ENCODE assay signal across 10 cellular contexts in genomic region chr2:106130251-106130998, GRCh38.
DNase-seq lines count a peak whose midpoint lies in the region; ATAC-seq and TF ChIP-seq lines count a peak whose summit lies in the region.
"Had no signal": no experiment of that assay in that cellular context is flagged by ENCODE, and none has a peak within 500 bp of the region (broad histone marks: within the 10 kb centered on the region; RNA-seq: fewer than 3 reads in every experiment).

No MANE protein-coding gene starts in this region.

- peak overlapping the region; percentile 33 for H4K5ac ChIP-seq in H9 (ENCODE audit: insufficient read length, low read depth, low read length)

- peaks cover 23 to 53% (median 51%) of the 10 kb centered on the region in 11 experiments for H3K36me3 ChIP-seq in BLaER1 treated with 17β-estradiol and CSF1 and Interleukin-3, amounts not matched to agents 10 nM and 100 nM
- no peaks in the 10 kb centered on the region for H3K36me3 ChIP-seq in breast epithelium
- H3K36me3 ChIP-seq in gastrocnemius medialis, result no peaks in the 10 kb centered on the region

- peaks cover 2% of the 10 kb centered on the region for H3K23me2 ChIP-seq in H9 (ENCODE audit: insufficient read length, low read depth, low read length, poor library complexity, severe bottlenecking)

- no peak overlapping the region for H2AFZ ChIP-seq in H9 (ENCODE audit: low read length)

- peak overlapping the region in 2 of 3 experiments; percentile 70 to 91; a peak in 3 of 7 replicates for H3K27ac Mint-ChIP-seq in H9
- H3K27ac Mint-ChIP-seq in mesothelial cell of epicardium, result peak overlapping the region; percentile 73

- TF ChIP-seq CTCF in H9 (conservative IDR thresholded peaks at IDR 0.05) (no peak), breast epithelium (IDR thresholded peaks at IDR 0.05) (no peak), mesothelial cell of epicardium (IDR thresholded peaks at IDR 0.05; ENCODE audit: unreplicated experiment) (no peak), gastrocnemius medialis (IDR thresholded peaks at IDR 0.05 in 4 of 5, conservative IDR thresholded peaks at IDR 0.05 in 1 of 5) (no peak)

- peaks cover 3% of the 10 kb centered on the region for H3K79me1 ChIP-seq in H9 (ENCODE audit: insufficient read depth, low read depth, low read length, poor library complexity, severe bottlenecking)

- H3K36me3 Mint-ChIP-seq in H9 (ENCODE audit: insufficient read depth in 1 of 3, low read depth in 3 of 3) (peaks cover 14 to 31% (median 30%) of the 10 kb centered on the region in 3 experiments; a peak in 6 of 7 replicates), mesothelial cell of epicardium (peaks cover 23% of the 10 kb centered on the region)

- no peak overlapping the region for H4K8ac ChIP-seq in H9 (replicated peaks; ENCODE audit: insufficient read length, low read depth, low read length)

- no peaks in the 10 kb centered on the region for H3K27me3 Mint-ChIP-seq in H9 (ENCODE audit: low read depth)
- H3K27me3 Mint-ChIP-seq in mesothelial cell of epicardium (ENCODE audit: low read depth), result no peaks in the 10 kb centered on the region
- H3K27me3 Mint-ChIP-seq: activated T-helper 17 cell treated with anti-CD3 and anti-CD28 coated beads, Interleukin-2, amount 50 U/mL, for 72 hours; naive B cell had no signal

- no peaks in the 10 kb centered on the region; the same call in 1 of the 2 replicates for H3K79me2 ChIP-seq in H9 (ENCODE audit: insufficient read depth, low read length)

- H3K4me2 ChIP-seq in BLaER1 treated with 17β-estradiol and CSF1 and Interleukin-3, amounts not matched to agents 10 nM and 100 nM, result peak overlapping the region in 8 of 11 experiments; percentile 1 to 73 (median 50); a peak in 15 of 22 replicates
- H3K4me2 ChIP-seq in H9 (ENCODE audit: insufficient read depth, insufficient read length, low read length), result peak overlapping the region; percentile 58

- no peak overlapping the region for H3K9ac ChIP-seq in BLaER1 treated with 17β-estradiol and CSF1 and Interleukin-3, amounts not matched to agents 10 nM and 100 nM
- H3K9ac ChIP-seq in H9 (ENCODE audit: extremely low read depth, insufficient read length, low read length), result peak overlapping the region; percentile 70

- H3K27ac ChIP-seq in BLaER1 treated with 17β-estradiol and CSF1 and Interleukin-3, amounts not matched to agents 10 nM and 100 nM, result 0 out of 22 replicates have a peak overlapping the region, but pooled peaks of 2 of the 11 experiments have one; percentile 8 to 9
- H3K27ac ChIP-seq in H9 (ENCODE audit: insufficient read length, low read depth, low read length) (no peak overlapping the region), breast epithelium (peak overlapping the region; percentile 8 to 33), gastrocnemius medialis (no peak overlapping the region)

- H3K14ac ChIP-seq in H9 (ENCODE audit: insufficient read depth, low read length), result peak overlapping the region; percentile 57; the same call in 1 of the 2 replicates

- H2BK120ac ChIP-seq in H9 (ENCODE audit: low read depth, low read length, poor library complexity, severe bottlenecking), result peak overlapping the region; percentile 40

- H2BK20ac ChIP-seq in H9 (ENCODE audit: low read depth, low read length, poor library complexity, severe bottlenecking), result no peak overlapping the region

- H3K9me3 ChIP-seq in BLaER1 treated with 17β-estradiol and CSF1 and Interleukin-3, amounts not matched to agents 10 nM and 100 nM (replicated peaks in 1 of 11), result no peaks in the 10 kb centered on the region
- no peaks in the 10 kb centered on the region for H3K9me3 ChIP-seq in H9 (ENCODE audit: control insufficient read depth, low read depth, low read length)
- H3K9me3 ChIP-seq in breast epithelium, result no peaks in the 10 kb centered on the region
- no peaks in the 10 kb centered on the region for H3K9me3 ChIP-seq in gastrocnemius medialis

- peak overlapping the region; percentile 86 for H2AK5ac ChIP-seq in H9 (ENCODE audit: insufficient read length, low read length)

- H3K4me3 ChIP-seq in BLaER1 treated with 17β-estradiol and CSF1 and Interleukin-3, amounts not matched to agents 10 nM and 100 nM, result no peak overlapping the region
- peak overlapping the region in 2 of 3 donors; percentile 26 to 28 for H3K4me3 ChIP-seq in breast epithelium
- H3K4me3 ChIP-seq in gastrocnemius medialis, result no peak overlapping the region

- H3K9me3 Mint-ChIP-seq in H9 (no peaks in the 10 kb centered on the region), mesothelial cell of epicardium (no peaks in the 10 kb centered on the region)
- H3K9me3 Mint-ChIP-seq: activated T-helper 17 cell treated with anti-CD3 and anti-CD28 coated beads, Interleukin-2, amount 50 U/mL, for 72 hours; naive B cell had no signal

- H3K4me3 Mint-ChIP-seq in H9, result peak overlapping the region; percentile 53 to 69
- peak overlapping the region; percentile 61 for H3K4me3 Mint-ChIP-seq in mesothelial cell of epicardium
- H3K4me3 Mint-ChIP-seq: activated T-helper 17 cell treated with anti-CD3 and anti-CD28 coated beads, Interleukin-2, amount 50 U/mL, for 72 hours had no signal

- in situ Hi-C loops in gastrocnemius medialis (cut with MboI; ENCODE audit: low sequenced_read_pairs in 4 of 4), result no loop called here

- no peak overlapping the region for H3K23ac ChIP-seq in H9 (ENCODE audit: insufficient read length, low read depth, low read length)

- no peak overlapping the region for H2BK15ac ChIP-seq in H9 (ENCODE audit: low read depth, low read length)

- ATAC-seq in GM19324 (IDR thresholded peaks at IDR 0.05; ENCODE audit: low FRiP score, unreplicated experiment) (no peak), HG02870 (IDR thresholded peaks at IDR 0.05; ENCODE audit: unreplicated experiment) (no peak), gastrocnemius medialis (no peak)
- ATAC-seq: activated T-helper 17 cell treated with anti-CD3 and anti-CD28 coated beads, Interleukin-2, amount 50 U/mL, for 72 hours had no signal

- TF ChIP-seq POLR2A in breast epithelium (IDR thresholded peaks at IDR 0.05) (no peak), gastrocnemius medialis (IDR thresholded peaks at IDR 0.05) (no peak)

- peaks cover 11 to 13% of the 10 kb centered on the region in 2 experiments for H3K4me1 Mint-ChIP-seq in H9
- peaks cover 2% of the 10 kb centered on the region for H3K4me1 Mint-ChIP-seq in mesothelial cell of epicardium

- H3K4ac ChIP-seq in H9 (ENCODE audit: low read depth, low read length), result peak overlapping the region; percentile 27; the same call in 1 of the 2 replicates

- H2BK5ac ChIP-seq in H9 (ENCODE audit: insufficient read length, low read length), result no peak overlapping the region

- peaks cover 0 to 55% (median 46%) of the 10 kb centered on the region in 11 experiments; a peak in 18 of 22 replicates for H4K20me1 ChIP-seq in BLaER1 treated with 17β-estradiol and CSF1 and Interleukin-3, amounts not matched to agents 10 nM and 100 nM
- H4K20me1 ChIP-seq in H9 (ENCODE audit: control insufficient read depth, insufficient read depth, insufficient read length), result no peaks in the 10 kb centered on the region

- H3K56ac ChIP-seq in H9 (ENCODE audit: insufficient read length, low read depth, low read length), result no peak overlapping the region

- H2BK12ac ChIP-seq in H9 (ENCODE audit: insufficient read length, low read depth, low read length), result no peak overlapping the region

- no peaks in the 10 kb centered on the region for H3K27me3 ChIP-seq in BLaER1 treated with 17β-estradiol and CSF1 and Interleukin-3, amounts not matched to agents 10 nM and 100 nM
- no peaks in the 10 kb centered on the region for H3K27me3 ChIP-seq in H9 (ENCODE audit: insufficient read depth, low read length)
- H3K27me3 ChIP-seq in breast epithelium, result no peaks in the 10 kb centered on the region
- no peaks in the 10 kb centered on the region for H3K27me3 ChIP-seq in gastrocnemius medialis

- peak overlapping the region; percentile 98 for H3K18ac ChIP-seq in H9 (ENCODE audit: insufficient read length, low read depth, low read length)

- DNase-seq in H9 (no peak), breast epithelium (ENCODE audit: low spot score in 2 of 2) (no peak), mesothelial cell of epicardium (ENCODE audit: low spot score in 2 of 2, unreplicated experiment in 2 of 2) (no peak), SKM-1 (lab: John Stamatoyannopoulos, UW; ENCODE audit: unreplicated experiment) (no peak), gastrocnemius medialis (no peak)
- DNase-seq: naive B cell had no signal

- peaks cover 7 to 20% (median 17%) of the 10 kb centered on the region in 10 experiments; a peak in 18 of 20 replicates for H3K4me1 ChIP-seq in BLaER1 treated with 17β-estradiol and CSF1 and Interleukin-3, amounts not matched to agents 10 nM and 100 nM
- H3K4me1 ChIP-seq in H9 (ENCODE audit: insufficient read depth, low read length) (peaks cover 4% of the 10 kb centered on the region), breast epithelium (no peaks in the 10 kb centered on the region), gastrocnemius medialis (peaks cover 0 to 5% of the 10 kb centered on the region in 2 donors)

- no peak overlapping the region for H4K91ac ChIP-seq in H9 (ENCODE audit: insufficient read length, low read depth, low read length)

- H3T11ph ChIP-seq in H9 (ENCODE audit: low read length), result no peak overlapping the region

- no CpG with 5 or more reads among the region's 13 CpGs for WGBS in H9 (ENCODE audit: extremely low coverage, insufficient read length, low lambda C conversion rate)

- intact Hi-C loops in breast epithelium (cut with DNase I; ENCODE audit: low total_unique reads), result loop anchor here (5.0 kb wide), 1 partner anchor 513 kb away; no protein-coding TSS in a partner anchor
- intact Hi-C loops in gastrocnemius medialis (cut with DNase I; ENCODE audit: low total_unique reads), result no loop called here

Comparison
In these comparisons a context has a peak if more than half of its experiments do, and no peak if none do; other contexts are left out.
1. H3K27ac ChIP-seq: peak in breast epithelium (2 of 2); none in H9 (single experiment) and gastrocnemius medialis (0 of 4).
2. H3K4me3 ChIP-seq: peak in breast epithelium (2 of 3); none in BLaER1 treated with 17β-estradiol and CSF1 and Interleukin-3, amounts not matched to agents 10 nM and 100 nM (0 of 10) and gastrocnemius medialis (0 of 4).